8 cellular contexts compared by ENCODE assay signal in genomic region chr19:49929611-49930482, GRCh38. TPM values are rescaled to one million over a fixed set of nuclear protein-coding genes. Genes with fewer than 3 reads are reported as not detected.
DNase-seq lines count a peak whose midpoint lies in the region; ATAC-seq lines count a peak whose summit lies in the region.

No MANE protein-coding gene starts in this region.

- H3K4me1 ChIP-seq in esophagus (ENCODE audit: control insufficient read depth in 2 of 2, insufficient read depth in 2 of 2, low read length in 1 of 2) (peaks cover 0 to 6% of the 10 kb centered on the region in 2 donors), mucosa of stomach (ENCODE audit: control insufficient read depth, insufficient read depth, low read length) (peaks cover 15% of the 10 kb centered on the region)

- H3K4me3 ChIP-seq in esophagus (ENCODE audit: low read depth in 1 of 2, low read length in 2 of 2) (peak overlapping the region; percentile 80 to 85), mucosa of stomach (ENCODE audit: low read length) (peak overlapping the region; percentile 79)

- peak overlapping the region; percentile 78 for H3K9ac ChIP-seq in mucosa of stomach (ENCODE audit: low read length)

- H3K36me3 ChIP-seq in esophagus (ENCODE audit: control insufficient read depth in 2 of 2, insufficient read depth in 2 of 2, low read length in 1 of 2) (peaks cover 0 to 9% of the 10 kb centered on the region in 2 donors), mucosa of stomach (ENCODE audit: control insufficient read depth, insufficient read depth, low read length) (no peaks in the 10 kb centered on the region)

- peak overlapping the region; percentile 96 to 100 (median 98) for H3K4me3 Mint-ChIP-seq in IgD-negative memory B cell

- DNase-seq in DMS 273 treated with DMSO at 0.1 percent for 48 hours (lab: John Stamatoyannopoulos, UW) (peak; percentile 85), OCI-M1 (lab: John Stamatoyannopoulos, UW) (peak; percentile 99), activated T-cell treated with anti-CD3 and anti-CD28 coated beads for 48 hours (ENCODE audit: low read depth) (peak; percentile 86)
- DNase-seq in stimulated activated CD8-positive, alpha-beta memory T cell treated with anti-CD3 and anti-CD28 coated beads, Interleukin-4, amount 100 ng/mL, for 48 hours = peak; percentile 96

- H3K9me3 Mint-ChIP-seq in IgD-negative memory B cell = peaks cover 0 to 7% (median 0%) of the 10 kb centered on the region in 3 donors

- ATAC-seq in GM21529 (IDR thresholded peaks at IDR 0.05; ENCODE audit: unreplicated experiment) = peak; percentile 67

- H3K4me1 Mint-ChIP-seq in IgD-negative memory B cell = peaks cover 27 to 36% (median 33%) of the 10 kb centered on the region in 3 donors

- WGBS in esophagus, 2 donors = 3 to 4% methylated on average over 43 of the region's 43 CpGs

- H3K27me3 ChIP-seq in esophagus (ENCODE audit: control insufficient read depth in 1 of 2, insufficient read depth in 2 of 2, low read length in 2 of 2) (no peaks in the 10 kb centered on the region), mucosa of stomach (ENCODE audit: control insufficient read depth, insufficient read depth, low read length) (no peaks in the 10 kb centered on the region)

- H3K9me3 ChIP-seq in esophagus (ENCODE audit: control insufficient read depth in 2 of 2, insufficient read depth in 1 of 2, low read depth in 1 of 2, low read length in 1 of 2) (no peaks in the 10 kb centered on the region), mucosa of stomach (ENCODE audit: control insufficient read depth, low read length) (no peaks in the 10 kb centered on the region)

- peak overlapping the region; percentile 88 to 90 for H3K27ac ChIP-seq in esophagus (ENCODE audit: low read depth in 2 of 2, low read length in 1 of 2)

- H3K27ac Mint-ChIP-seq in IgD-negative memory B cell = peak overlapping the region; percentile 98 to 100 (median 100)

- peaks cover 2% of the 10 kb centered on the region for H3K36me3 Mint-ChIP-seq in IgD-negative memory B cell

- H3K27me3 Mint-ChIP-seq in IgD-negative memory B cell = peaks cover 6% of the 10 kb centered on the region

RNA-seq across cellular contexts. Expression of gene NUP62, which starts 0.5 kb away (rescaled TPM):
- polyA plus RNA-seq in IgD-negative memory B cell (62.9 TPM), esophagus (10 to 100 TPM; 16.5 to 21.4 TPM)

RNA-seq across cellular contexts. Expression of gene ATF5, which starts 0.8 kb away (rescaled TPM):
- 3.4 TPM for polyA plus RNA-seq in IgD-negative memory B cell
- polyA plus RNA-seq in esophagus = 10 to 100 TPM; 15.5 to 24.3 TPM

RNA-seq across cellular contexts. Expression of gene SIGLEC11, which starts 31.1 kb away (rescaled TPM):
- polyA plus RNA-seq in IgD-negative memory B cell (not detected), esophagus (under 1 TPM; 0.11 to 0.16 TPM)

RNA-seq across cellular contexts. Expression of gene IL4I1, which starts 33.2 kb away (rescaled TPM):
- polyA plus RNA-seq in IgD-negative memory B cell = 0.39 TPM
- under 1 TPM; 0.18 to 0.45 TPM for polyA plus RNA-seq in esophagus

RNA-seq across cellular contexts. Expression of gene TBC1D17, which starts 52.3 kb away (rescaled TPM):
- polyA plus RNA-seq in IgD-negative memory B cell (19.1 TPM), esophagus (10 to 100 TPM; 21.8 to 32.6 TPM)

Comparison
In these comparisons a context has a peak if more than half of its experiments do, and no peak if none do; other contexts are left out.
1. Peak in every context shown above with its lines: DNase-seq, ATAC-seq, H3K4me3 ChIP-seq and H3K27ac ChIP-seq.